In genomic region chr6:23804289-23804688, GRCh38 we compare ENCODE assay signal across 6 cellular contexts.
A peak's percentile ranks its signal among the peaks of the same experiment; 100 is the strongest.
DNase-seq lines count a peak whose midpoint lies in the region; ATAC-seq, FAIRE-seq and TF ChIP-seq lines count a peak whose summit lies in the region.
"Not testable (repeated sequence)": the region's sequence is repeated elsewhere in the genome, so short reads cannot be mapped to it uniquely, and the experiment has no call there.

No MANE protein-coding gene starts in this region.

- H3K9ac ChIP-seq in kidney (ENCODE audit: low read length in 2 of 2): not testable (repeated sequence)

- not testable (repeated sequence) for H3F3A ChIP-seq in PC-9 (ENCODE audit: insufficient read depth, low read depth)

- not testable (repeated sequence) for H3K36me3 ChIP-seq in Caco-2 (ENCODE audit: control insufficient read depth, insufficient read depth, low read length); PC-9 (ENCODE audit: low read depth); kidney (ENCODE audit: control insufficient read depth in 1 of 2, insufficient read depth in 2 of 2, low read length in 2 of 2); lower lobe of right lung

- H3K4me1 Mint-ChIP-seq in Caco-2 (ENCODE audit: low read depth, unreplicated experiment); MCF 10A (ENCODE audit: insufficient read depth, unreplicated experiment): not testable (repeated sequence)

- not testable (repeated sequence) for H3K27me3 Mint-ChIP-seq in Caco-2 (ENCODE audit: insufficient read depth, unreplicated experiment); MCF 10A (ENCODE audit: insufficient read depth, unreplicated experiment)

- not testable (repeated sequence) for FAIRE-seq in kidney (lab: Jason Lieb, UNC)

- not testable (repeated sequence) for TF ChIP-seq CTCF in Caco-2 (IDR thresholded peaks at IDR 0.05; ENCODE audit: insufficient read depth in 1 of 2, low read depth in 1 of 2, low read length in 1 of 2, severe bottlenecking in 1 of 2, unreplicated experiment in 1 of 2); PC-9 (conservative IDR thresholded peaks at IDR 0.05); MCF 10A (IDR thresholded peaks at IDR 0.05; ENCODE audit: unreplicated experiment); kidney (IDR thresholded peaks at IDR 0.05; ENCODE audit: borderline replicate concordance, extremely low read depth, insufficient read depth); lower lobe of right lung (IDR thresholded peaks at IDR 0.05)

- POLR2A ChIA-PET in Caco-2 (lab: Charles Lee); PC-9 (lab: Charles Lee; ENCODE audit: unreplicated experiment); MCF 10A (lab: Yijun Ruan, JAX): not testable (repeated sequence)

- ATAC-seq in lower lobe of right lung: not testable (repeated sequence)

- H3K27me3 ChIP-seq in Caco-2 (replicated peaks; ENCODE audit: control insufficient read depth, insufficient read depth, low read length); PC-9 (ENCODE audit: insufficient read depth, low read depth); lower lobe of right lung (ENCODE audit: low read depth): not testable (repeated sequence)

- H3K9me2 ChIP-seq in PC-9 (ENCODE audit: insufficient read depth): not testable (repeated sequence)

- intact Hi-C loops in Caco-2 (cut with micrococcal nuclease; ENCODE audit: unreplicated experiment); PC-9 (cut with micrococcal nuclease; ENCODE audit: unreplicated experiment); MCF 10A (cut with micrococcal nuclease); kidney (cut with DNase I); lower lobe of right lung (cut with DNase I): not testable (repeated sequence)

- not testable (repeated sequence) for H3K27ac ChIP-seq in PC-9; kidney (ENCODE audit: low read depth in 2 of 2, low read length in 2 of 2); lower lobe of right lung

- CTCF ChIA-PET in Caco-2 (lab: Charles Lee); PC-9 (lab: Charles Lee); MCF 10A (lab: Yijun Ruan, JAX): not testable (repeated sequence)

- not testable (repeated sequence) for H3K9me3 ChIP-seq in Caco-2; PC-9 (ENCODE audit: insufficient read depth, low read depth); kidney (ENCODE audit: control insufficient read depth in 1 of 2, low read length in 2 of 2); lower lobe of right lung

- not testable (repeated sequence) for H2AFZ ChIP-seq in PC-9

- BruUV-seq in Caco-2 (replicated peaks; lab: Mats Ljungman, UMichigan); PC-9 (replicated peaks; lab: Mats Ljungman, UMichigan); MCF 10A (replicated peaks; lab: Mats Ljungman, UMichigan): not testable (repeated sequence)

- peak; percentile 15 to 34 for DNase-seq in Caco-2
- DNase-seq in NCI-H69 (lab: John Stamatoyannopoulos, UW): peak; percentile 35
- peak in 1 of 2 experiments; percentile 5 for DNase-seq in PC-9
- peak; percentile 10 for DNase-seq in MCF 10A (ENCODE audit: unreplicated experiment)
- peak; percentile 39 for DNase-seq in kidney
- DNase-seq in lower lobe of right lung: peak; percentile 15

- not testable (repeated sequence) for H3K79me2 ChIP-seq in PC-9 (ENCODE audit: low read depth)

- not testable (repeated sequence) for H3K4me1 ChIP-seq in Caco-2; PC-9 (replicated peaks; ENCODE audit: insufficient read depth); kidney (ENCODE audit: control insufficient read depth in 1 of 2, insufficient read depth in 1 of 2, low read depth in 1 of 2, low read length in 2 of 2); lower lobe of right lung

- not testable (repeated sequence) for H3K27ac Mint-ChIP-seq in Caco-2 (ENCODE audit: unreplicated experiment); MCF 10A (ENCODE audit: low read depth, unreplicated experiment)

- peak overlapping the region; percentile 58 for H3K4me3 Mint-ChIP-seq in Caco-2 (ENCODE audit: unreplicated experiment)
- not testable (repeated sequence) for H3K4me3 Mint-ChIP-seq in MCF 10A (ENCODE audit: unreplicated experiment)

- not testable (repeated sequence) for H4K20me1 ChIP-seq in PC-9 (ENCODE audit: insufficient read depth)

- H3K36me3 Mint-ChIP-seq in Caco-2 (ENCODE audit: insufficient read depth, unreplicated experiment); MCF 10A (ENCODE audit: insufficient read depth, unreplicated experiment): not testable (repeated sequence)

- peak overlapping the region; percentile 50 for H3K4me2 ChIP-seq in PC-9

- not testable (repeated sequence) for H3K4me3 ChIP-seq in Caco-2 (ENCODE audit: low read depth, low read length); kidney (ENCODE audit: low read length in 2 of 2); lower lobe of right lung
- peak overlapping the region; percentile 26; the same call in 1 of the 2 replicates for H3K4me3 ChIP-seq in PC-9

- not testable (repeated sequence) for H3K9me3 Mint-ChIP-seq in Caco-2 (ENCODE audit: unreplicated experiment); MCF 10A (ENCODE audit: unreplicated experiment)
